ENCODE assay signal across 8 cellular contexts in the genomic region with DNA sequence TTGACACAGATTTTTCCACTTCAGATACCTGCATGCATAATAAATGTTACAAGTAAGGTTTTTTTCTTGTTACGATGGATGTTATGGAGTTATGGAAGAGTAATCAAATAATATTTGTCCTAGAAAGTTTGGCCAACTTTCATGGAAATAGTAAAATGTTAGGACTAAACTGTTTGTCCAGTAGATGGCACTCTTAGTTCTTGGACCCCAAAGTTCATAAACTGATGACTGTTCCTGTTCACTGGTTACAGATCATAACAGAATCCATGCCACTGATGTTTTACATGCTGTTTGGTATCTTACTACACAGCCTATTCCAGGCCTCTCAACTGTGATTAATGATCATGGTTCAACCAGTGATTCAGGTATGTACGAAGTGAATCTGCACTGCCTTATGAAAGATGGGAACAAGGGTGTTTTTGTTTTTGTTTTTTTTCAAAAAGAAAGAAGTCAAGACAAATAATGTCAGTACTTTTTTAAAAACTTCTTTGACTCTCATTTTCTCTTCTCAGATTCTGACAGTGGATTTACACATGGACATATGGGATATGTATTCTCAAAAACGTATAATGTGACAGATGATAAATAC. TPM values are rescaled to one million over a fixed set of nuclear protein-coding genes. Genes with fewer than 3 reads are reported as not detected.
DNase-seq lines count a peak whose midpoint lies in the region; ATAC-seq and TF ChIP-seq lines count a peak whose summit lies in the region.

No MANE protein-coding gene starts in this region.

- H3K9me3 Mint-ChIP-seq in endodermal cell = no peaks in the 10 kb centered on the region

- H3K27me3 ChIP-seq in BJ (ENCODE audit: control insufficient read depth, insufficient read depth, low read length) (no peaks in the 10 kb centered on the region), endodermal cell (ENCODE audit: control insufficient read depth, insufficient read depth, low read length, poor library complexity, severe bottlenecking) (no peaks in the 10 kb centered on the region)

- no peak for DNase-seq in BJ (ENCODE audit: low read depth)
- peak; percentile 63 for DNase-seq in HCEC 1CT
- peak; percentile 5 for DNase-seq in NCI-H774 (lab: John Stamatoyannopoulos, UW)
- no peak for DNase-seq in endodermal cell
- DNase-seq in myocyte (ENCODE audit: low read depth) = peak; percentile 36
- no peak for DNase-seq in activated CD4-positive, alpha-beta T cell treated with anti-CD3 and anti-CD28 coated beads for 48 hours

- H3K4me3 ChIP-seq in BJ (ENCODE audit: low read depth, low read length) (no peak overlapping the region), endodermal cell (ENCODE audit: low read length) (no peak overlapping the region)

- POLR2A ChIA-PET in BJ (lab: Charles Lee) = no interaction called here

- no peak overlapping the region for H3K27ac ChIP-seq in endodermal cell (ENCODE audit: low read depth, low read length)

- H3K27me3 Mint-ChIP-seq in endodermal cell (ENCODE audit: insufficient read depth) = no peaks in the 10 kb centered on the region

- H3K4me1 Mint-ChIP-seq in endodermal cell = peaks cover 7% of the 10 kb centered on the region

- H3K4me1 ChIP-seq in endodermal cell (ENCODE audit: control insufficient read depth, insufficient read depth, low read length) = no peaks in the 10 kb centered on the region

- H3K4me3 Mint-ChIP-seq in endodermal cell = no peak overlapping the region

- 75 to 79% methylated on average over 2 to 3 of the region's 3 CpGs for whole genome bisulfite sequencing in endodermal cell (ENCODE audit: insufficient coverage in 1 of 2, insufficient read length in 1 of 2), 2 experiments

- no peak overlapping the region for H3K27ac Mint-ChIP-seq in endodermal cell

- no peak overlapping the region for H3K9ac ChIP-seq in endodermal cell (ENCODE audit: extremely low read depth, low read length, poor library complexity, severe bottlenecking)

- H3K36me3 Mint-ChIP-seq in endodermal cell (ENCODE audit: low read depth) = no peaks in the 10 kb centered on the region

- H3K9me3 ChIP-seq in endodermal cell (ENCODE audit: control insufficient read depth, low read length) = no peaks in the 10 kb centered on the region

- ATAC-seq in HG03097 (IDR thresholded peaks at IDR 0.05; ENCODE audit: low FRiP score, unreplicated experiment) = no peak
- ATAC-seq in GM19395 (IDR thresholded peaks at IDR 0.05; ENCODE audit: unreplicated experiment) = no peak

- TF ChIP-seq CTCF in BJ (IDR thresholded peaks at IDR 0.05; ENCODE audit: insufficient read depth, low read depth, low read length) = peak; percentile 64
- TF ChIP-seq CTCF in endodermal cell (conservative IDR thresholded peaks at IDR 0.05) = peak; percentile 90

- CTCF ChIA-PET in BJ (lab: Yijun Ruan, JAX) = no interaction called here

- H3K36me3 ChIP-seq in BJ (ENCODE audit: control insufficient read depth, insufficient read depth, low read length) (no peaks in the 10 kb centered on the region), endodermal cell (ENCODE audit: control insufficient read depth, insufficient read depth, low read length) (no peaks in the 10 kb centered on the region)

RNA-seq across cellular contexts. Expression of gene SLCO1C1, which starts 48.8 kb away (rescaled TPM):
- polyA plus RNA-seq in BJ (2011; rRNA removed) = not detected in 2 replicates
- polyA minus RNA-seq in BJ (2011; rRNA and poly(A)+ RNA removed) = not detected in 2 replicates
- total RNA-seq in endodermal cell = under 1 TPM; 0.57 to 0.64 TPM
- not detected for polyA plus RNA-seq in endodermal cell (2013, experiment 1 of 2)
- polyA plus RNA-seq in endodermal cell (2013, experiment 2 of 2) = not detected
- not detected in 2 replicates for total RNA-seq in myocyte
- not detected for polyA plus RNA-seq in myocyte (2012)

Comparison
In these comparisons a context has a peak if more than half of its experiments do, and no peak if none do; other contexts are left out.
1. DNase-seq: peak in HCEC 1CT (single experiment), NCI-H774 (single experiment) and myocyte (single experiment); none in BJ (single experiment), endodermal cell (single experiment) and activated CD4-positive, alpha-beta T cell treated with anti-CD3 and anti-CD28 coated beads for 48 hours (single experiment).